ENCODE assay signal across 8 cellular contexts in the genomic region with DNA sequence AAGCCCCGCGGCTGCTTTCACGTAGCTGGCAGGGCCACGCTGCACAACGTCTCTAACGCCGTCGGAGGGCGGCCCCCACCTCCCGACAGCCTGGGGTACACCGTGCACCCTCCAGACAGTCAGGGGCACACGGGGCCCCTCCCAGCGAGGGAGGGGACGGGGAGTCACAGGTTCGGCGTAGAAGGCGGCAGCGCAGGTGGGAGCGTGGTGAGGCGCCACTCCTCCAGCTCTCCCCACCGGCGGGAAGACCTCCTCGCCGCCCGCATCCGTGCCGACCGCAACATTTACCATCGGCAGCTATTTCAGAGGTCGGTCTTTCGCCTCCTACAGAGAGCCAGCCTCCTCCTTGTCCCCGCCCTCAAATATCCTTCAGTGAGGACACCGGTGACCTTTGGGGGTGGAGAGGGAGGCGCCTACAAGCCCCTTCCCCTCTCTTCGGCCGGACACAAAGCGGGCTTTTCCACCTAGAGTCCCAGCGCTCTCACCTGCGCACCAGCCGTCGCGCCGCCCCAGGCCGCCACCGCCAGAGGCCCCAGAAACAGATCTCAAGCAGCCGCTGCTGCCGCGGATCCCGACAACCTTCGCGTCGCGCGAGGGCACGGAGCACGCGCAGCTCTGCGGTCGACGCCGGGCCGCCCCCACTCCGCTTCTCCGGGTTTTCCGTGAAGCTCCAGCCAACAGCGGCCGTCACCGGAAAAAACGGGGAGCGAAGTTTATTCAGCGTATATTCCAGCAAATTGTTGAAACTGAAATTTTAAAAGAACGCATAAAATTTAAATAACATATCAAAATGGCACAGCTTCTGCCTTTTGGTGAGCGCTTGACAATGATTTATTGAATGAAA. TPM values are rescaled to one million over a fixed set of nuclear protein-coding genes. Genes with fewer than 3 reads are reported as not detected.
DNase-seq lines count a peak whose midpoint lies in the region; ATAC-seq and TF ChIP-seq lines count a peak whose summit lies in the region.

MKKS (minus strand) TSS at position 600 of the 844 bp plus-strand sequence. CDS start 20,708 bp downstream, outside the sequence.

- CTCF ChIA-PET in activated CD4-positive, alpha-beta memory T cell treated with anti-CD3 and anti-CD28 coated beads for 36 hours (lab: Charles Lee): interaction anchor here (1.0 to 1.3 kb wide), 5 partner anchors 9 to 456 kb away, joined by 3 to 4 read pairs (median 3); no protein-coding TSS in a partner anchor

- H3K27ac Mint-ChIP-seq in activated CD4-positive, alpha-beta memory T cell treated with anti-CD3 and anti-CD28 coated beads for 36 hours: peak within 1 kb of the TSS; percentile 96

- peak; percentile 54 for ATAC-seq in GM19372 (IDR thresholded peaks at IDR 0.05; ENCODE audit: low read depth, unreplicated experiment)
- ATAC-seq in HG03520 (IDR thresholded peaks at IDR 0.05; ENCODE audit: unreplicated experiment): peak; percentile 50
- peak; percentile 87 for ATAC-seq in lung (ENCODE audit: insufficient read depth, low FRiP score)

- DNase-seq in NCI-H748 treated with DMSO at 0.1 percent for 48 hours (lab: John Stamatoyannopoulos, UW) (peak; percentile 82), lung (ENCODE audit: low spot score) (peak; percentile 92)
- peak; percentile 91 for DNase-seq in activated CD4-positive, alpha-beta memory T cell treated with anti-CD3 and anti-CD28 coated beads for 36 hours
- DNase-seq in stimulated activated CD4-positive, alpha-beta T cell treated with anti-CD3 and anti-CD28 coated beads, TNF-alpha, amount 100 ng/mL, for 24 hours (ENCODE audit: low read depth in 3 of 3): peak; percentile 75 to 81 (median 77)

- peak within 1 kb of the TSS; percentile 90 for H3K4me3 Mint-ChIP-seq in activated CD4-positive, alpha-beta memory T cell treated with anti-CD3 and anti-CD28 coated beads for 36 hours

- H3K27ac ChIP-seq in C4-2B (peak within 1 kb of the TSS; percentile 97), duodenal mucosa (ENCODE audit: low read depth, low read length) (peak within 1 kb of the TSS; percentile 89), lung (ENCODE audit: low read depth in 1 of 2, low read length in 1 of 2) (peak within 1 kb of the TSS; percentile 90 to 95)

- no peaks in the 10 kb centered on the region for H3K9me3 Mint-ChIP-seq in activated CD4-positive, alpha-beta memory T cell treated with anti-CD3 and anti-CD28 coated beads for 36 hours

- H3K4me3 ChIP-seq in duodenal mucosa (ENCODE audit: low read depth in 1 of 2, low read length in 2 of 2): peak within 1 kb of the TSS; percentile 88 to 98
- H3K4me3 ChIP-seq in lung: peak within 1 kb of the TSS; percentile 68

- peaks cover 63% of the 10 kb centered on the region for H3K4me1 Mint-ChIP-seq in activated CD4-positive, alpha-beta memory T cell treated with anti-CD3 and anti-CD28 coated beads for 36 hours (ENCODE audit: low read depth)

- H3K36me3 Mint-ChIP-seq in activated CD4-positive, alpha-beta memory T cell treated with anti-CD3 and anti-CD28 coated beads for 36 hours: peaks cover 8% of the 10 kb centered on the region

- H3K27me3 ChIP-seq in duodenal mucosa (ENCODE audit: control insufficient read depth in 1 of 2, insufficient read depth in 2 of 2, low read length in 2 of 2) (no peaks in the 10 kb centered on the region), lung (ENCODE audit: control insufficient read depth, insufficient read depth) (no peaks in the 10 kb centered on the region)

- peak within 1 kb of the TSS; percentile 93 to 97 for H3K9ac ChIP-seq in duodenal mucosa (ENCODE audit: low read depth in 1 of 2, low read length in 2 of 2)

- no peaks in the 10 kb centered on the region for H3K27me3 Mint-ChIP-seq in activated CD4-positive, alpha-beta memory T cell treated with anti-CD3 and anti-CD28 coated beads for 36 hours

- H3K4me1 ChIP-seq in duodenal mucosa (ENCODE audit: control insufficient read depth in 1 of 2, insufficient read depth in 2 of 2, low read length in 2 of 2): peaks cover 28 to 31% of the 10 kb centered on the region in 2 donors
- peaks cover 7 to 19% of the 10 kb centered on the region in 2 donors for H3K4me1 ChIP-seq in lung (ENCODE audit: control insufficient read depth in 2 of 2, insufficient read depth in 2 of 2, low read length in 2 of 2)

- 0% methylated on average over 67 to 73 of the region's 73 CpGs for whole genome bisulfite sequencing in lung, 2 donors

- H3K9me3 ChIP-seq in duodenal mucosa (ENCODE audit: control insufficient read depth in 1 of 2, low read length in 2 of 2) (no peaks in the 10 kb centered on the region), lung (ENCODE audit: control insufficient read depth in 2 of 2, insufficient read depth in 1 of 2, low read length in 1 of 2) (no peaks in the 10 kb centered on the region)

- POLR2A ChIA-PET in activated CD4-positive, alpha-beta memory T cell treated with anti-CD3 and anti-CD28 coated beads for 36 hours (lab: Charles Lee): interaction anchor here (0.6 to 3.1 kb wide), 5 partner anchors 31 to 170 kb away, joined by 3 to 16 read pairs (median 3); no protein-coding TSS in a partner anchor

- H3K36me3 ChIP-seq in duodenal mucosa (ENCODE audit: control insufficient read depth in 1 of 2, insufficient read depth in 2 of 2, low read length in 2 of 2) (no peaks in the 10 kb centered on the region), lung (ENCODE audit: control insufficient read depth in 2 of 2, insufficient read depth in 2 of 2, low read length in 2 of 2) (no peaks in the 10 kb centered on the region)

- intact Hi-C loops in activated CD4-positive, alpha-beta memory T cell treated with anti-CD3 and anti-CD28 coated beads for 36 hours (cut with micrococcal nuclease): loop anchor here (1.0 to 5.0 kb wide), 5 partner anchors 77 to 397 kb away; partner anchors contain the start of gene JAG1

- TF ChIP-seq CTCF in C4-2B (conservative IDR thresholded peaks at IDR 0.05) (no peak), lung (IDR thresholded peaks at IDR 0.05; ENCODE audit: control extremely low read depth, extremely low read depth) (no peak)

RNA-seq across cellular contexts. Expression of gene MKKS, which starts in this region (rescaled TPM):
- 1 to 10 TPM; 7.1 to 7.5 TPM for total RNA-seq in activated CD4-positive, alpha-beta memory T cell treated with anti-CD3 and anti-CD28 coated beads for 36 hours
- total RNA-seq in lung: 10 to 100 TPM; 13.4 to 15.1 TPM
- polyA plus RNA-seq in lung: 10 to 100 TPM; 12.3 to 12.7 TPM

Comparison
In these comparisons a context has a peak if more than half of its experiments do, and no peak if none do; other contexts are left out.
1. Peak in every context shown above with its lines: DNase-seq, ATAC-seq, H3K4me3 ChIP-seq and H3K27ac ChIP-seq.